15 cellular contexts compared by ENCODE assay signal in the genomic region with DNA sequence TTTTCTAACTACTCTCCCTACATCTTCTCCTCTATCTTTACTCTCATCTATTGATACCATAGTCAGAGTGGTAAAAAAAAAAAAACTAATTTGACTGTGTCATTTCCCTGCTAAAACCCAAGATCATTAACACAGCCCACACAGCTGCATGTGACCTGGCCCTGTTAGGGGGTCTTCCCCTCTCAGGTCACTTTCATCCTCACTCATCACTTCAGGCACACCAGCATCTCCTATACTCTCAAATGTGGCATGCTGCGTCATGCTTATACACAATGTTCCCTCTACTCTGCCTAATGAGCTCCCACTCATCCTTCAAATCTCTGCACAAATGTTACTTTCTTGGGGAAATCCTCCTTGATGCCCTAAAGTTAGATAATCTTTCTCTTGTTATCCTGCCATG.
A peak's percentile ranks its signal among the peaks of the same experiment; 100 is the strongest.
DNase-seq lines count a peak whose midpoint lies in the region; ATAC-seq, FAIRE-seq and TF ChIP-seq lines count a peak whose summit lies in the region.
"Had no signal": no experiment of that assay in that cellular context is flagged by ENCODE, and none has a peak within 500 bp of the region (broad histone marks: within the 10 kb centered on the region; RNA-seq: fewer than 3 reads in every experiment).

No MANE protein-coding gene starts in this region.

- ATAC-seq in GM18870 (IDR thresholded peaks at IDR 0.05; ENCODE audit: unreplicated experiment) (peak; percentile 73), HG02623 (IDR thresholded peaks at IDR 0.05; ENCODE audit: unreplicated experiment) (peak; percentile 80), HG03432 (IDR thresholded peaks at IDR 0.05; ENCODE audit: unreplicated experiment) (peak; percentile 67), HepG2 (no peak)

- TF ChIP-seq EP300 in HepG2 (IDR thresholded peaks at IDR 0.05; ENCODE audit: low read depth in 2 of 2, low read length in 2 of 2) (no peak), HepG2 (CRISPR knock-in tag; IDR thresholded peaks at IDR 0.05; ENCODE audit: borderline replicate concordance) (no peak)

- H3K79me2 ChIP-seq in HepG2 (ENCODE audit: insufficient read depth, low read length) = peaks cover 31% of the 10 kb centered on the region

- DNase-seq in NK-92 treated with Interleukin-12 subunit alpha and Interleukin-12 subunit beta, amount 100 ng/mL, for 24 hours (lab: John Stamatoyannopoulos, UW) = no peak
- DNase-seq in HepG2 (ENCODE audit: low spot score) (no peak), NCI-H526 (lab: John Stamatoyannopoulos, UW) (no peak)
- DNase-seq: activated effector memory CD4-positive, alpha-beta T cell treated with anti-CD3 and anti-CD28 coated beads, Interleukin-2, amount 50 U/mL, for 16 hours; endodermal cell; mesenchymal stem cell; NCI-H2081 treated with DMSO at 0.1 percent for 48 hours; substantia nigra had no signal

- intact Hi-C loops in HepG2 (cut with micrococcal nuclease; ENCODE audit: unreplicated experiment) = no loop called here

- TF ChIP-seq RAD21 in HepG2 (CRISPR knock-in tag; IDR thresholded peaks at IDR 0.05) = no peak

- H3K4me2 ChIP-seq in HepG2 (ENCODE audit: low read depth, low read length) = no peak overlapping the region

- no peaks in the 10 kb centered on the region for H4K20me1 ChIP-seq in HepG2 (ENCODE audit: insufficient read depth, low read length)

- H3K27ac ChIP-seq in temporal lobe (ENCODE audit: low read depth, low read length) (peak overlapping the region; percentile 17), HepG2 (ENCODE audit: extremely low read length, insufficient read depth, low read length) (no peak overlapping the region)
- H3K27ac ChIP-seq: SJSA1 had no signal

- TF ChIP-seq CTCF in HepG2 (CRISPR knock-in tag; IDR thresholded peaks at IDR 0.05) = no peak

- FAIRE-seq in HepG2 (lab: Jason Lieb, UNC) = no peak
- FAIRE-seq: frontal cortex, H54 had no signal

- no peak overlapping the region for H3K9ac ChIP-seq in HepG2 (ENCODE audit: insufficient read depth, low read depth, low read length)

- CTCF ChIA-PET in HepG2 (lab: Yijun Ruan, JAX; ENCODE audit: low intra/inter-chr PET ratio, low total read pairs) = no interaction called here

- H3K9me3 ChIP-seq in HepG2 (ENCODE audit: low read length) = no peaks in the 10 kb centered on the region
- H3K9me3 ChIP-seq: SJSA1 had no signal

- no peaks in the 10 kb centered on the region for H3K27me3 ChIP-seq in HepG2 (ENCODE audit: control insufficient read depth in 1 of 2, insufficient read depth in 2 of 2, low read length in 2 of 2)
- H3K27me3 ChIP-seq: SJSA1 had no signal

- no peak for TF ChIP-seq POLR2A in HepG2 (IDR thresholded peaks at IDR 0.05; ENCODE audit: insufficient read depth in 1 of 2, low read depth in 2 of 2, low read length in 2 of 2)

- no TSS peak for BruUV-seq in HepG2 (replicated peaks; lab: Mats Ljungman, UMichigan)

- in situ Hi-C loops in HepG2 (cut with HindIII; ENCODE audit: extremely low pct_ligation_motif_present, low pct_unique_long_range_greater_than_20kb) = no loop called here

- no peaks in the 10 kb centered on the region for H3K4me1 ChIP-seq in HepG2 (ENCODE audit: insufficient read depth, low read length)
- H3K4me1 ChIP-seq: SJSA1 had no signal

- H3K4me3 ChIP-seq in HepG2 (replicated peaks in 1 of 3; ENCODE audit: insufficient read depth in 1 of 3, low read depth in 2 of 3, low read length in 3 of 3) = no peak overlapping the region
- H3K4me3 ChIP-seq: SJSA1 had no signal

- H2AFZ ChIP-seq in HepG2 (ENCODE audit: low read length) = no peak overlapping the region

- H3K36me3 ChIP-seq in HepG2 (replicated peaks in 1 of 2; ENCODE audit: control insufficient read depth in 1 of 2, insufficient read depth in 2 of 2, low read length in 2 of 2) = 0 out of 5 replicates have a peak, but pooled peaks cover 0 to 9% of the 10 kb centered on the region in 2 experiments
- H3K36me3 ChIP-seq: SJSA1 had no signal

- POLR2A ChIA-PET in HepG2 (lab: Yijun Ruan, JAX) = interaction anchor here (1.2 kb wide), 1 partner anchor 9 kb away, joined by 3 read pairs; no protein-coding TSS in a partner anchor

- 100% methylated on average over 1 of the region's 1 CpG for WGBS in HepG2 (ENCODE audit: low lambda C conversion rate)

TF ChIP-seq in HepG2, 621 proteins besides CTCF, POLR2A, EP300 and RAD21:
- TF ChIP-seq ZNF780A (CRISPR knock-in tag; IDR thresholded peaks at IDR 0.05) = no peak
- no peak for TF ChIP-seq ZNF274 (CRISPR knock-in tag; IDR thresholded peaks at IDR 0.05)
- TF ChIP-seq ZC3H4 (CRISPR knock-in tag; IDR thresholded peaks at IDR 0.05; ENCODE audit: borderline replicate concordance) = no peak
- no peak for TF ChIP-seq ZNF709 (CRISPR knock-in tag; IDR thresholded peaks at IDR 0.05)
- TF ChIP-seq SP1 (IDR thresholded peaks at IDR 0.05) = no peak
- no peak for TF ChIP-seq SP1 (CRISPR knock-in tag; IDR thresholded peaks at IDR 0.05)
- TF ChIP-seq NFRKB (IDR thresholded peaks at IDR 0.05) = no peak
- no peak for TF ChIP-seq THYN1 (CRISPR knock-in tag; IDR thresholded peaks at IDR 0.05; ENCODE audit: borderline replicate concordance, low read depth)
- TF ChIP-seq TBL1XR1 (IDR thresholded peaks at IDR 0.05; ENCODE audit: borderline replicate concordance, low read length, partially characterized antibody) = no peak
- TF ChIP-seq, protein P1, sequence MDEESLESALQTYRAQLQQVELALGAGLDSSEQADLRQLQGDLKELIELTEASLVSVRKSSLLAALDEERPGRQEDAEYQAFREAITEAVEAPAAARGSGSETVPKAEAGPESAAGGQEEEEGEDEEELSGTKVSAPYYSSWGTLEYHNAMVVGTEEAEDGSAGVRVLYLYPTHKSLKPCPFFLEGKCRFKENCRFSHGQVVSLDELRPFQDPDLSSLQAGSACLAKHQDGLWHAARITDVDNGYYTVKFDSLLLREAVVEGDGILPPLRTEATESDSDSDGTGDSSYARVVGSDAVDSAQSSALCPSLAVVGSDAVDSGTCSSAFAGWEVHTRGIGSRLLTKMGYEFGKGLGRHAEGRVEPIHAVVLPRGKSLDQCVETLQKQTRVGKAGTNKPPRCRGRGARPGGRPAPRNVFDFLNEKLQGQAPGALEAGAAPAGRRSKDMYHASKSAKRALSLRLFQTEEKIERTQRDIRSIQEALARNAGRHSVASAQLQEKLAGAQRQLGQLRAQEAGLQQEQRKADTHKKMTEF (CRISPR knock-in tag; IDR thresholded peaks at IDR 0.05) = no peak
- TF ChIP-seq ZNF672 (CRISPR knock-in tag; IDR thresholded peaks at IDR 0.05) = no peak
- no peak for TF ChIP-seq ZNF777 (CRISPR knock-in tag; IDR thresholded peaks at IDR 0.05)
- TF ChIP-seq, protein P2, sequence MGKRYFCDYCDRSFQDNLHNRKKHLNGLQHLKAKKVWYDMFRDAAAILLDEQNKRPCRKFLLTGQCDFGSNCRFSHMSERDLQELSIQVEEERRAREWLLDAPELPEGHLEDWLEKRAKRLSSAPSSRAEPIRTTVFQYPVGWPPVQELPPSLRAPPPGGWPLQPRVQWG (CRISPR knock-in tag; IDR thresholded peaks at IDR 0.05; ENCODE audit: borderline replicate concordance, low read depth) = no peak
- no peak for TF ChIP-seq HMG20B (CRISPR knock-in tag; conservative IDR thresholded peaks at IDR 0.05)
